21 cellular contexts compared by ENCODE assay signal in the genomic region with DNA sequence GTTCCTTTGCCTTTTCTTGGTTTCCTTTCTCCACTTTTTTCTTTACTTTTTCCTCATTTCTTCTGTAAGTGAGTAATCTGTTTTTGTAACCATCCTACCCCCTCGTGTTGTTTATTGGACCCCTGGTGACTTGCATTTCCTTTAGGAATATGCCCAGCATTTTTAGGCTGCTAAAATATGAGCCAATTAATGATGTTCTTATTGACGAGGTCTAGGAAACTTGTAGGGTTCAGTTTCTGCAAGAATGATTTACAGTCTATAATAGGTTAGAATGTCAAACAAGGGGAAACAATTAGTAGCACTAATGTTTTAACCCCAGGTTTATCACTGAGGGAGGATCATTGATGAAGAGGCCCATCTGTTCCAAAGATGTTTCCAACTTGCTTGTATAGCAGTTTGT.
"Had no signal": no experiment of that assay in that cellular context is flagged by ENCODE, and none has a peak within 500 bp of the region (broad histone marks: within the 10 kb centered on the region; RNA-seq: fewer than 3 reads in every experiment).

No MANE protein-coding gene starts in this region.

- H3K9me3 Mint-ChIP-seq: activated T-helper 17 cell treated with anti-CD3 and anti-CD28 coated beads, Interleukin-2, amount 50 U/mL, for 72 hours; memory B cell; natural killer cell had no signal

- H3K36me3 Mint-ChIP-seq: memory B cell, natural killer cell had no signal

- H3K27ac ChIP-seq: ascending aorta, colonic mucosa, esophagus muscularis mucosa, skin epidermis, tibial nerve, uterus had no signal

- H3K27me3 ChIP-seq: ascending aorta, colonic mucosa, esophagus muscularis mucosa, tibial nerve, uterus had no signal

- ATAC-seq: activated CD4-positive, CD25-positive, alpha-beta regulatory T cell treated with anti-CD3 and anti-CD28 coated beads, Interleukin-2, amount 50 U/mL, for 24 hours; activated T-helper 17 cell treated with anti-CD3 and anti-CD28 coated beads, Interleukin-2, amount 50 U/mL, for 72 hours; left ventricle myocardium superior; natural killer cell had no signal

- H3K4me1 Mint-ChIP-seq: activated T-helper 17 cell treated with anti-CD3 and anti-CD28 coated beads, Interleukin-2, amount 50 U/mL, for 72 hours; memory B cell; natural killer cell had no signal

- H3K9me3 ChIP-seq: ascending aorta, colonic mucosa, esophagus muscularis mucosa, tibial nerve, uterus had no signal

- H3K4me3 ChIP-seq: ascending aorta, colonic mucosa, esophagus muscularis mucosa, skin epidermis, tibial nerve, uterus had no signal

- H3K4me3 Mint-ChIP-seq: activated T-helper 17 cell treated with anti-CD3 and anti-CD28 coated beads, Interleukin-2, amount 50 U/mL, for 72 hours; memory B cell; natural killer cell had no signal

- H3K36me3 ChIP-seq: colonic mucosa, esophagus muscularis mucosa, tibial nerve, uterus had no signal

- H3K27ac Mint-ChIP-seq: activated T-helper 17 cell treated with anti-CD3 and anti-CD28 coated beads, Interleukin-2, amount 50 U/mL, for 72 hours; memory B cell; natural killer cell had no signal

- H3K4me1 ChIP-seq: colonic mucosa, uterus had no signal

- DNase-seq: activated CD4-positive, alpha-beta T cell treated with anti-CD3 and anti-CD28 coated beads, Interleukin-2, amount 50 U/mL, for 4 hours; activated naive CD4-positive, alpha-beta T cell treated with Interleukin-2 at 50 U/mL for 16 hours; activated T-cell treated with anti-CD3 and anti-CD28 coated beads for 4 hours; colonic mucosa; hippocampal formation; kidney; left ventricle myocardium superior; natural killer cell; posterior cingulate gyrus; stimulated activated CD4-positive, alpha-beta T cell treated with anti-CD3 and anti-CD28 coated beads, Interleukin-15, amount 100 ng/mL, for 24 hours; stimulated activated CD4-positive, alpha-beta T cell treated with anti-CD3 and anti-CD28 coated beads, Interleukin-4, amount 100 ng/mL, for 24 hours; stimulated activated naive CD4-positive, alpha-beta T cell; T1000; uterus had no signal
